13 cellular contexts compared by ENCODE assay signal in genomic region chr14:54685286-54685845, GRCh38.
A peak's percentile ranks its signal among the peaks of the same experiment; 100 is the strongest.
DNase-seq lines count a peak whose midpoint lies in the region; ATAC-seq and TF ChIP-seq lines count a peak whose summit lies in the region.
"Had no signal": no experiment of that assay in that cellular context is flagged by ENCODE, and none has a peak within 500 bp of the region (broad histone marks: within the 10 kb centered on the region; RNA-seq: fewer than 3 reads in every experiment).

No MANE protein-coding gene starts in this region.

- no peak overlapping the region for H3K27ac Mint-ChIP-seq in central memory CD8-positive, alpha-beta T cell (ENCODE audit: low read depth)
- H3K27ac Mint-ChIP-seq in mesothelial cell of epicardium = no peak overlapping the region
- H3K27ac Mint-ChIP-seq: activated CD4-positive, alpha-beta T cell treated with anti-CD3 and anti-CD28 coated beads for 36 hours; endodermal cell had no signal

- H3K27me3 ChIP-seq in SJSA1 (replicated peaks) = no peaks in the 10 kb centered on the region
- no peaks in the 10 kb centered on the region for H3K27me3 ChIP-seq in mucosa of rectum (ENCODE audit: control insufficient read depth in 2 of 2, insufficient read depth in 2 of 2, low read length in 2 of 2)
- no peaks in the 10 kb centered on the region for H3K27me3 ChIP-seq in tibial artery
- H3K27me3 ChIP-seq in Karpas-422 (ENCODE audit: low read length) = no peaks in the 10 kb centered on the region

- TF ChIP-seq CTCF in tibial artery (IDR thresholded peaks at IDR 0.05) = no peak
- TF ChIP-seq CTCF in mesothelial cell of epicardium (IDR thresholded peaks at IDR 0.05; ENCODE audit: unreplicated experiment) = no peak

- H3K36me3 ChIP-seq in SJSA1 = 0 out of 2 replicates have a peak, but pooled peaks cover 3% of the 10 kb centered on the region
- no peaks in the 10 kb centered on the region for H3K36me3 ChIP-seq in mucosa of rectum (ENCODE audit: control insufficient read depth in 2 of 2, insufficient read depth in 2 of 2, low read length in 2 of 2)
- no peaks in the 10 kb centered on the region for H3K36me3 ChIP-seq in tibial artery
- peaks cover 13% of the 10 kb centered on the region; the same call in 1 of the 2 replicates for H3K36me3 ChIP-seq in Karpas-422 (ENCODE audit: insufficient read depth, low read length)

- H3K9me3 Mint-ChIP-seq in central memory CD8-positive, alpha-beta T cell = no peaks in the 10 kb centered on the region
- H3K9me3 Mint-ChIP-seq in mesothelial cell of epicardium = no peaks in the 10 kb centered on the region
- H3K9me3 Mint-ChIP-seq: endodermal cell had no signal

- H3K9ac ChIP-seq in mucosa of rectum (ENCODE audit: low read depth in 1 of 2, low read length in 2 of 2) (no peak overlapping the region), Karpas-422 (ENCODE audit: low read length) (no peak overlapping the region)

- no peak overlapping the region for H3K4me3 ChIP-seq in SJSA1
- H3K4me3 ChIP-seq in mucosa of rectum (ENCODE audit: low read length in 2 of 2) = no peak overlapping the region
- H3K4me3 ChIP-seq in tibial artery = no peak overlapping the region
- H3K4me3 ChIP-seq in Karpas-422 (ENCODE audit: low read length) = no peak overlapping the region

- ATAC-seq in central memory CD8-positive, alpha-beta T cell (replicated peaks; ENCODE audit: extremely low read depth, poor library complexity, severe bottlenecking) = peak; percentile 28
- ATAC-seq: activated CD4-positive, alpha-beta T cell treated with anti-CD3 and anti-CD28 coated beads for 36 hours; HCT116 had no signal

- no peak overlapping the region for H3K4me2 ChIP-seq in Karpas-422 (ENCODE audit: low read depth, low read length, poor library complexity, severe bottlenecking)

- H3K9me3 ChIP-seq in SJSA1 (replicated peaks) = no peaks in the 10 kb centered on the region
- H3K9me3 ChIP-seq in mucosa of rectum (ENCODE audit: control insufficient read depth in 2 of 2, low read length in 2 of 2) = no peaks in the 10 kb centered on the region
- H3K9me3 ChIP-seq in tibial artery = no peaks in the 10 kb centered on the region
- no peaks in the 10 kb centered on the region for H3K9me3 ChIP-seq in Karpas-422 (ENCODE audit: low read length)

- no peaks in the 10 kb centered on the region; the same call in 1 of the 2 replicates for H4K20me1 ChIP-seq in Karpas-422 (ENCODE audit: insufficient read depth, low read depth, low read length)

- H3K4me1 ChIP-seq in SJSA1 (replicated peaks) (peaks cover 67% of the 10 kb centered on the region), mucosa of rectum (ENCODE audit: control insufficient read depth in 2 of 2, insufficient read depth in 2 of 2, low read length in 2 of 2) (peaks cover 0 to 10% of the 10 kb centered on the region in 2 donors), tibial artery (peaks cover 0 to 89% (median 47%) of the 10 kb centered on the region in 4 donors), Karpas-422 (ENCODE audit: low read length) (peaks cover 43% of the 10 kb centered on the region)

- peaks cover 1% of the 10 kb centered on the region for H3K36me3 Mint-ChIP-seq in central memory CD8-positive, alpha-beta T cell (ENCODE audit: insufficient read depth)
- no peaks in the 10 kb centered on the region for H3K36me3 Mint-ChIP-seq in mesothelial cell of epicardium

- no peak overlapping the region for H2AFZ ChIP-seq in Karpas-422 (ENCODE audit: low read length)

- H3K27me3 Mint-ChIP-seq in central memory CD8-positive, alpha-beta T cell = peaks cover 91% of the 10 kb centered on the region
- peaks cover 4% of the 10 kb centered on the region for H3K27me3 Mint-ChIP-seq in mesothelial cell of epicardium (ENCODE audit: low read depth)

- peak overlapping the region; percentile 75 for H3K27ac ChIP-seq in SJSA1
- H3K27ac ChIP-seq in mucosa of rectum (ENCODE audit: low read depth in 2 of 2, low read length in 2 of 2) = peak overlapping the region; percentile 77 to 84
- peak overlapping the region; percentile 78 to 91 for H3K27ac ChIP-seq in tibial artery
- H3K27ac ChIP-seq in Karpas-422 (ENCODE audit: low read length) = no peak overlapping the region; the same call in 1 of the 2 replicates

- no peak for DNase-seq in SJSA1 (ENCODE audit: low read depth in 1 of 2, low spot score in 2 of 2)
- no peak for DNase-seq in central memory CD8-positive, alpha-beta T cell (ENCODE audit: low spot score in 2 of 2)
- DNase-seq in tibial artery = no peak
- no peak for DNase-seq in mesothelial cell of epicardium (ENCODE audit: low spot score in 2 of 2, unreplicated experiment in 2 of 2)
- DNase-seq in Karpas-422 = no peak
- DNase-seq in LoVo (ENCODE audit: low spot score) = no peak
- DNase-seq: activated CD4-positive, alpha-beta T cell treated with anti-CD3 and anti-CD28 coated beads for 36 hours; activated gamma-delta T cell treated with Interleukin-2 at 50 U/mL for 16 hours; endodermal cell; NCI-H1694 treated with DMSO at 0.1 percent for 48 hours; stimulated activated CD4-positive, alpha-beta T cell treated with anti-CD3 and anti-CD28 coated beads, Interleukin-12 subunit alpha, Interleukin-12 subunit beta, amount 100 ng/mL, for 4 hours had no signal

- H3K4me1 Mint-ChIP-seq in central memory CD8-positive, alpha-beta T cell = peaks cover 13% of the 10 kb centered on the region
- H3K4me1 Mint-ChIP-seq in mesothelial cell of epicardium = peaks cover 36% of the 10 kb centered on the region

- intact Hi-C loops in tibial artery (cut with DNase I; ENCODE audit: low total_unique reads) = loop anchor here (5.0 kb wide), 1 partner anchor 87 kb away; no protein-coding TSS in a partner anchor

- H3K4me3 Mint-ChIP-seq in central memory CD8-positive, alpha-beta T cell = no peak overlapping the region
- H3K4me3 Mint-ChIP-seq in mesothelial cell of epicardium = no peak overlapping the region
- H3K4me3 Mint-ChIP-seq: activated CD4-positive, alpha-beta T cell treated with anti-CD3 and anti-CD28 coated beads for 36 hours; endodermal cell had no signal

- H3K79me2 ChIP-seq in Karpas-422 (ENCODE audit: low read length) = peaks cover 99% of the 10 kb centered on the region

- no peaks in the 10 kb centered on the region for H3K9me2 ChIP-seq in Karpas-422 (replicated peaks; ENCODE audit: insufficient read depth, low read length)
